ENCODE assay signal across 14 cellular contexts in genomic region chr2:203599509-203599908, GRCh38.
DNase-seq lines count a peak whose midpoint lies in the region; ATAC-seq and TF ChIP-seq lines count a peak whose summit lies in the region.
"Had no signal": no experiment of that assay in that cellular context is flagged by ENCODE, and none has a peak within 500 bp of the region (broad histone marks: within the 10 kb centered on the region; RNA-seq: fewer than 3 reads in every experiment).

No MANE protein-coding gene starts in this region.

- H3K79me2 ChIP-seq in OCI-LY3 (ENCODE audit: low read length), result no peaks in the 10 kb centered on the region
- H3K79me2 ChIP-seq in osteoblast (ENCODE audit: insufficient read depth, low read length), result no peaks in the 10 kb centered on the region

- H3K4me1 ChIP-seq in OCI-LY3 (ENCODE audit: low read length), result peaks cover 12% of the 10 kb centered on the region
- H3K4me1 ChIP-seq in osteoblast (ENCODE audit: insufficient read depth, low read length), result peaks cover 24% of the 10 kb centered on the region
- H3K4me1 ChIP-seq: left lung, uterus had no signal

- DNase-seq in NCI-H1092 (lab: John Stamatoyannopoulos, UW), result no peak
- no peak for DNase-seq in osteoblast (ENCODE audit: insufficient read length, low spot score, missing footprints)
- DNase-seq: EL, left lung, SHP77 treated with DMSO at 0.1 percent for 48 hours, uterus had no signal

- no peaks in the 10 kb centered on the region for H3K36me3 ChIP-seq in OCI-LY3 (replicated peaks; ENCODE audit: low read depth, low read length)
- no peaks in the 10 kb centered on the region for H3K36me3 ChIP-seq in osteoblast (ENCODE audit: insufficient read depth, low read length)
- H3K36me3 ChIP-seq: left lung, neural progenitor cell, uterus had no signal

- H3K4me3 ChIP-seq in OCI-LY3 (ENCODE audit: low read length) (no peak overlapping the region), osteoblast (ENCODE audit: insufficient read depth, low read length) (no peak overlapping the region)
- H3K4me3 ChIP-seq: left lung, neural progenitor cell, smooth muscle cell, uterus had no signal

- TF ChIP-seq CTCF in OCI-LY3 (IDR thresholded peaks at IDR 0.05; ENCODE audit: low read depth, low read length) (no peak), osteoblast (IDR thresholded peaks at IDR 0.05; ENCODE audit: extremely low read depth, low read depth, low read length) (no peak)

- peaks cover 89% of the 10 kb centered on the region for H3K27me3 ChIP-seq in OCI-LY3 (ENCODE audit: low read depth, low read length)
- no peaks in the 10 kb centered on the region for H3K27me3 ChIP-seq in osteoblast (ENCODE audit: insufficient read depth, low read length)
- H3K27me3 ChIP-seq: left lung, neural progenitor cell, uterus had no signal

- no peak overlapping the region for H2AFZ ChIP-seq in OCI-LY3 (ENCODE audit: low read depth, low read length)
- no peak overlapping the region for H2AFZ ChIP-seq in osteoblast (ENCODE audit: low read length)

- peaks cover 3% of the 10 kb centered on the region; the same call in 1 of the 2 replicates for H4K20me1 ChIP-seq in OCI-LY3 (ENCODE audit: insufficient read depth, low read length)
- H4K20me1 ChIP-seq in osteoblast (ENCODE audit: insufficient read depth, low read length), result no peaks in the 10 kb centered on the region

- H3K9ac ChIP-seq in OCI-LY3 (ENCODE audit: low read length), result no peak overlapping the region
- H3K9ac ChIP-seq: neural progenitor cell had no signal

- no peaks in the 10 kb centered on the region for H3K9me3 ChIP-seq in OCI-LY3 (ENCODE audit: insufficient read depth, low read length)
- H3K9me3 ChIP-seq in osteoblast (ENCODE audit: low read depth, low read length), result no peaks in the 10 kb centered on the region
- H3K9me3 ChIP-seq: left lung, uterus had no signal

- H3K4me2 ChIP-seq in OCI-LY3 (ENCODE audit: low read length), result peak overlapping the region; percentile 22; the same call in 1 of the 2 replicates
- H3K4me2 ChIP-seq in osteoblast (ENCODE audit: insufficient read depth, low read length), result no peak overlapping the region
- H3K4me2 ChIP-seq: neural progenitor cell, smooth muscle cell had no signal

- ATAC-seq in GM18498 (IDR thresholded peaks at IDR 0.05; ENCODE audit: unreplicated experiment) (peak; percentile 43), GM19438 (IDR thresholded peaks at IDR 0.05; ENCODE audit: low read depth, unreplicated experiment) (peak; percentile 63), HG02798 (IDR thresholded peaks at IDR 0.05; ENCODE audit: poor library complexity, unreplicated experiment) (peak; percentile 44), GM19397 (IDR thresholded peaks at IDR 0.05; ENCODE audit: unreplicated experiment) (no peak), HG03354 (IDR thresholded peaks at IDR 0.05; ENCODE audit: poor library complexity, severe bottlenecking, unreplicated experiment) (no peak)
- ATAC-seq: left lung had no signal

- no peak overlapping the region for H3K27ac ChIP-seq in OCI-LY3 (ENCODE audit: low read length)
- H3K27ac ChIP-seq in osteoblast (ENCODE audit: low read depth, low read length), result no peak overlapping the region
- H3K27ac ChIP-seq: left lung, neural progenitor cell, uterus had no signal

Comparison
In these comparisons a context has a peak if more than half of its experiments do, and no peak if none do; other contexts are left out.
1. ATAC-seq: peak in GM18498 (single experiment), GM19438 (single experiment) and HG02798 (single experiment); none in GM19397 (single experiment) and HG03354 (single experiment).